In genomic region chr4:178215309-178215708, GRCh38 we compare ENCODE assay signal across 26 cellular contexts.
"Had no signal": no experiment of that assay in that cellular context is flagged by ENCODE, and none has a peak within 500 bp of the region (broad histone marks: within the 10 kb centered on the region; RNA-seq: fewer than 3 reads in every experiment).

No MANE protein-coding gene starts in this region.

- H3K9me3 ChIP-seq: esophagus squamous epithelium, gastrocnemius medialis, heart right ventricle, lower lobe of right lung, mucosa of descending colon had no signal

- FAIRE-seq: endometrium, islet of Langerhans, keratinocyte had no signal

- H3K27me3 ChIP-seq: esophagus squamous epithelium, gastrocnemius medialis, heart right ventricle, left lung had no signal

- H3K27ac ChIP-seq: epithelial cell of prostate, esophagus squamous epithelium, gastrocnemius medialis, heart right ventricle, left lung, lower lobe of right lung had no signal

- DNase-seq: cortex of kidney; effector CD8-positive, alpha-beta T cell; effector memory CD8-positive, alpha-beta T cell; endodermal cell; erythroblast; esophagus squamous epithelium; foreskin fibroblast; foreskin melanocyte; gastrocnemius medialis; glutamatergic neuron; head of caudate nucleus; heart right ventricle; hippocampal formation; left cardiac atrium; left lung; left ventricle myocardium superior; lower lobe of right lung; mesenchymal stem cell; mucosa of descending colon; naive B cell; naive thymus-derived CD8-positive, alpha-beta T cell had no signal

- H3K36me3 ChIP-seq: esophagus squamous epithelium, gastrocnemius medialis, heart right ventricle, left lung, lower lobe of right lung had no signal

- ATAC-seq: effector memory CD8-positive, alpha-beta T cell; esophagus mucosa; gastrocnemius medialis; heart right ventricle; left cardiac atrium; left lung; left ventricle myocardium superior; lower lobe of right lung; mucosa of descending colon; naive thymus-derived CD8-positive, alpha-beta T cell had no signal

- H3K4me3 ChIP-seq: esophagus squamous epithelium, gastrocnemius medialis, heart right ventricle, left lung, lower lobe of right lung, mucosa of descending colon had no signal

- H3K4me1 ChIP-seq: esophagus squamous epithelium, gastrocnemius medialis, heart right ventricle, left lung, lower lobe of right lung had no signal
